Comparison of ENCODE assay signal across 8 cellular contexts in genomic region chr3:171028025-171028778, GRCh38. TPM values are rescaled to one million over a fixed set of nuclear protein-coding genes. Genes with fewer than 3 reads are reported as not detected.
A peak's percentile ranks its signal among the peaks of the same experiment; 100 is the strongest.
DNase-seq lines count a peak whose midpoint lies in the region; ATAC-seq and TF ChIP-seq lines count a peak whose summit lies in the region.

No MANE protein-coding gene starts in this region.

- H3K27me3 Mint-ChIP-seq in activated T-helper 17 cell treated with anti-CD3 and anti-CD28 coated beads, Interleukin-2, amount 50 U/mL, for 72 hours, result peaks cover 25% of the 10 kb centered on the region

- no peak overlapping the region for H3K4me3 Mint-ChIP-seq in activated T-helper 17 cell treated with anti-CD3 and anti-CD28 coated beads, Interleukin-2, amount 50 U/mL, for 72 hours

- 11 to 17% methylated on average over 31 to 39 of the region's 39 CpGs for WGBS in upper lobe of left lung, 2 donors

- TF ChIP-seq CTCF in fibroblast of villous mesenchyme (IDR thresholded peaks at IDR 0.05; ENCODE audit: insufficient read depth, low read depth, low read length) (no peak), upper lobe of left lung (IDR thresholded peaks at IDR 0.05) (no peak), GM20000 (IDR thresholded peaks at IDR 0.05; ENCODE audit: extremely low read depth, missing control alignments) (no peak)

- H3K36me3 Mint-ChIP-seq in activated T-helper 17 cell treated with anti-CD3 and anti-CD28 coated beads, Interleukin-2, amount 50 U/mL, for 72 hours (ENCODE audit: low read depth), result no peaks in the 10 kb centered on the region

- no peak for TF ChIP-seq POLR2A in upper lobe of left lung (IDR thresholded peaks at IDR 0.05)

- H3K4me1 ChIP-seq in upper lobe of left lung, result peaks cover 0 to 11% (median 6%) of the 10 kb centered on the region in 4 donors

- no peak overlapping the region for H3K4me3 ChIP-seq in Jurkat, Clone E6-1 (ENCODE audit: low read length)
- peak overlapping the region; percentile 50 for H3K4me3 ChIP-seq in fibroblast of villous mesenchyme (ENCODE audit: low read depth, low read length)
- H3K4me3 ChIP-seq in upper lobe of left lung, result peak overlapping the region in 3 of 4 donors; percentile 2 to 28 (median 21)

- TF ChIP-seq EP300 in upper lobe of left lung (IDR thresholded peaks at IDR 0.05), result no peak

- ATAC-seq in GM18873 (IDR thresholded peaks at IDR 0.05; ENCODE audit: low FRiP score, unreplicated experiment), result peak; percentile 65
- ATAC-seq in activated T-helper 17 cell treated with anti-CD3 and anti-CD28 coated beads, Interleukin-2, amount 50 U/mL, for 72 hours (replicated peaks), result peak; percentile 88
- peak; percentile 19 to 64 for ATAC-seq in upper lobe of left lung (ENCODE audit: low FRiP score in 2 of 2)

- H3K9me3 Mint-ChIP-seq in activated T-helper 17 cell treated with anti-CD3 and anti-CD28 coated beads, Interleukin-2, amount 50 U/mL, for 72 hours, result no peaks in the 10 kb centered on the region

- no peak overlapping the region for H3K27ac Mint-ChIP-seq in activated T-helper 17 cell treated with anti-CD3 and anti-CD28 coated beads, Interleukin-2, amount 50 U/mL, for 72 hours

- peaks cover 4% of the 10 kb centered on the region for H3K4me1 Mint-ChIP-seq in activated T-helper 17 cell treated with anti-CD3 and anti-CD28 coated beads, Interleukin-2, amount 50 U/mL, for 72 hours

- peak; percentile 4 for DNase-seq in Jurkat, Clone E6-1 (ENCODE audit: low read depth, low spot score)
- DNase-seq in fibroblast of villous mesenchyme (ENCODE audit: low read depth) (peak; percentile 92), non-pigmented ciliary epithelial cell (ENCODE audit: low read depth) (peak; percentile 84), upper lobe of left lung (peak; percentile 23 to 73), GM20000 (ENCODE audit: low spot score) (no peak)
- DNase-seq in NK-92 treated with Interleukin-12 subunit alpha and Interleukin-12 subunit beta, amount 100 ng/mL, for 24 hours (lab: John Stamatoyannopoulos, UW), result no peak

- H3K27me3 ChIP-seq in upper lobe of left lung, result no peaks in the 10 kb centered on the region

- no peak overlapping the region for H3K27ac ChIP-seq in upper lobe of left lung

- no peaks in the 10 kb centered on the region for H3K9me3 ChIP-seq in upper lobe of left lung

- no peaks in the 10 kb centered on the region for H3K36me3 ChIP-seq in upper lobe of left lung

RNA-seq across cellular contexts. Expression of gene SLC2A2, which starts 1.7 kb away (rescaled TPM):
- not detected for polyA plus RNA-seq in Jurkat, Clone E6-1 (2012; ENCODE audit: insufficient read depth, insufficient read length)
- total RNA-seq in activated T-helper 17 cell treated with anti-CD3 and anti-CD28 coated beads, Interleukin-2, amount 50 U/mL, for 72 hours, result not detected
- total RNA-seq in fibroblast of villous mesenchyme (under 0.01 TPM in 1 of 2 replicates, not detected in the other), upper lobe of left lung (under 1 TPM in 2 of 6 donors, not detected in 4; 0.06 to 0.13 TPM)

Comparison
In these comparisons a context has a peak if more than half of its experiments do, and no peak if none do; other contexts are left out.
1. DNase-seq: peak in Jurkat, Clone E6-1 (single experiment), fibroblast of villous mesenchyme (single experiment), non-pigmented ciliary epithelial cell (single experiment) and upper lobe of left lung (2 of 2); none in NK-92 treated with Interleukin-12 subunit alpha and Interleukin-12 subunit beta, amount 100 ng/mL, for 24 hours (single experiment) and GM20000 (single experiment).
2. Peak in every context shown above with its lines, with median percentiles within 50 percentile points of each other: ATAC-seq.